12 cellular contexts compared by ENCODE assay signal in the genomic region with DNA sequence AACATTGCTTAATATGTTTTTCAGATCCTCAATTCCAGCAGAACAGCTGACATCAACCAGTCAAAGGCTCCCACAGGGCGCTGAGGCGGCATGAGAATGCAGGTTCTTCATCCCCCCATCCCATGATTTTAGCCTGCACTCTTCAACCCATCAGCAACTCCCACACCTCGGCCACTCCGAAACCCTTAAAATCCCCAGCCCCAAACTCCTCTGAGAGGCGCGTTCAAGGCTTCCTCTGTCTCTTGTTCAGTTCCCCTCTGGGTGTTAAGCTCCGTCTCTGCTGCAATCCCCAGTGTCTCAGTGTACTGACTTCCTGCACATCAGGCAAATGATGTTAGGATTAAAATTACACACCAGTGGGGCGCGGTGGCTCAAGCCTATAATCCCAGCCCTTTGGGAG.
"Had no signal": no experiment of that assay in that cellular context is flagged by ENCODE, and none has a peak within 500 bp of the region (broad histone marks: within the 10 kb centered on the region; RNA-seq: fewer than 3 reads in every experiment).

No MANE protein-coding gene starts in this region.

- H3K27ac ChIP-seq: cardiac muscle cell, foreskin keratinocyte, prostate gland, testis, vagina had no signal

- ATAC-seq: activated CD8-positive, alpha-beta T cell treated with anti-CD3 and anti-CD28 coated beads, Interleukin-2, amount 10 ng/mL, durations not matched to agents 7 days and 5 days; foreskin keratinocyte had no signal

- H3K4me1 ChIP-seq: prostate gland, testis, vagina had no signal

- H3K27me3 ChIP-seq: cardiac muscle cell, foreskin keratinocyte, testis, vagina had no signal

- DNase-seq: activated CD4-positive, alpha-beta T cell treated with anti-CD3 and anti-CD28 coated beads for 4 hours; activated CD8-positive, alpha-beta memory T cell treated with anti-CD3 and anti-CD28 coated beads, Interleukin-2, amount 50 U/mL, for 48 hours; activated CD8-positive, alpha-beta T cell treated with anti-CD3 and anti-CD28 coated beads, Interleukin-2, amount 10 ng/mL, durations not matched to agents 7 days and 5 days; activated naive CD4-positive, alpha-beta T cell treated with anti-CD3 and anti-CD28 coated beads, Interleukin-2, amount 10 ng/mL, durations not matched to agents 7 days and 5 days; effector CD4-positive, alpha-beta T cell; foreskin keratinocyte; stimulated activated CD4-positive, alpha-beta T cell treated with anti-CD3 and anti-CD28 coated beads, Interleukin-4, amount 100 ng/mL, for 24 hours; T-helper 9 cell; testis had no signal

- H3K9me3 ChIP-seq: prostate gland, testis, vagina had no signal

- H3K4me3 ChIP-seq: cardiac muscle cell, prostate gland, testis, vagina had no signal

- H3K36me3 ChIP-seq: cardiac muscle cell, prostate gland, vagina had no signal
